In the genomic region with DNA sequence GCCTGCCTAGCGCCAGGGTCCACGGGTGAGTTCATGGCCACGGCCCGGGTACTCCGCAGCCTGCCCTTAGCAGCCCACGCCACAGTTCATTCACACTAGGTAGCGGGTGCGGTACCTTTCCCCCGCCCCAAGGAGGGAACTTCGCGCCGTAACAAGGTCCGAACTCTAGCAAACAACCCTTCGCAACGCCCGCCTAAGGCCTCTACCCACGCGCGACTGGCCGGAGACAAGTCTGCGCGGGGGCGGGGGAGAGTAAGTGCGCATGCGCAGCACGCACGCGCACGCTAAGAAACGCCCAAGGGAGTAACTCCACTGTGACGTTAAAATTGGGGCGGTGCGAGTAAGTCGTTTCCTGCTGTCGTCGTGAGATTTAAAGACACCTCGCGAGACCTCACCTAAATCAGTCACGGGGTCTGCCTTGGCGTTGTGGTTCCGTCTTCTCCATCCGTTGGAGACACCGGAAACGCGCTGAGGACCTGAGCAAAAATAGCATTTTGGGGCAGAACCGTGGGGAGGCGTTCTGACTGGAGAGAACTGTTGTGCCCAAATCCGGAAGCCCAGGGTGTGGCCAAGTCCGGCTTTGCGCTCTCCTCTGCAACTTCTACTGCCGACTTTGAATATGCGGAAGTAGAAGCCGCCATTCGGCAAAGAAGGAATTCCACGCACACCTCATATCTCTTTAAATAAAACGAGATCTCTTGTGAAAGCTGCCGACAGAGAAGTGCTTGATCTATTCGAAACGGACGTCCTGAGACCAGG, we compare ENCODE assay signal across 8 cellular contexts. TPM values are rescaled to one million over a fixed set of nuclear protein-coding genes. Genes with fewer than 3 reads are reported as not detected.
A peak's percentile ranks its signal among the peaks of the same experiment; 100 is the strongest.
DNase-seq lines count a peak whose midpoint lies in the region; ATAC-seq and TF ChIP-seq lines count a peak whose summit lies in the region.

A gene with protein sequence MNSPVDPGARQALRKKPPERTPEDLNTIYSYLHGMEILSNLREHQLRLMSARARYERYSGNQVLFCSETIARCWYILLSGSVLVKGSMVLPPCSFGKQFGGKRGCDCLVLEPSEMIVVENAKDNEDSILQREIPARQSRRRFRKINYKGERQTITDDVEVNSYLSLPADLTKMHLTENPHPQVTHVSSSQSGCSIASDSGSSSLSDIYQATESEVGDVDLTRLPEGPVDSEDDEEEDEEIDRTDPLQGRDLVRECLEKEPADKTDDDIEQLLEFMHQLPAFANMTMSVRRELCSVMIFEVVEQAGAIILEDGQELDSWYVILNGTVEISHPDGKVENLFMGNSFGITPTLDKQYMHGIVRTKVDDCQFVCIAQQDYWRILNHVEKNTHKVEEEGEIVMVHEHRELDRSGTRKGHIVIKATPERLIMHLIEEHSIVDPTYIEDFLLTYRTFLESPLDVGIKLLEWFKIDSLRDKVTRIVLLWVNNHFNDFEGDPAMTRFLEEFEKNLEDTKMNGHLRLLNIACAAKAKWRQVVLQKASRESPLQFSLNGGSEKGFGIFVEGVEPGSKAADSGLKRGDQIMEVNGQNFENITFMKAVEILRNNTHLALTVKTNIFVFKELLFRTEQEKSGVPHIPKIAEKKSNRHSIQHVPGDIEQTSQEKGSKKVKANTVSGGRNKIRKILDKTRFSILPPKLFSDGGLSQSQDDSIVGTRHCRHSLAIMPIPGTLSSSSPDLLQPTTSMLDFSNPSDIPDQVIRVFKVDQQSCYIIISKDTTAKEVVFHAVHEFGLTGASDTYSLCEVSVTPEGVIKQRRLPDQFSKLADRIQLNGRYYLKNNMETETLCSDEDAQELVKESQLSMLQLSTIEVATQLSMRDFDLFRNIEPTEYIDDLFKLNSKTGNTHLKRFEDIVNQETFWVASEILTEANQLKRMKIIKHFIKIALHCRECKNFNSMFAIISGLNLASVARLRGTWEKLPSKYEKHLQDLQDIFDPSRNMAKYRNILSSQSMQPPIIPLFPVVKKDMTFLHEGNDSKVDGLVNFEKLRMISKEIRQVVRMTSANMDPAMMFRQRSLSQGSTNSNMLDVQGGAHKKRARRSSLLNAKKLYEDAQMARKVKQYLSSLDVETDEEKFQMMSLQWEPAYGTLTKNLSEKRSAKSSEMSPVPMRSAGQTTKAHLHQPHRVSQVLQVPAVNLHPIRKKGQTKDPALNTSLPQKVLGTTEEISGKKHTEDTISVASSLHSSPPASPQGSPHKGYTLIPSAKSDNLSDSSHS (N-terminal part only) (minus strand): TSS at position 234 of the 759 bp plus-strand sequence. CDS start 199 bp downstream, at position 35.

- ATAC-seq in GM19023 (IDR thresholded peaks at IDR 0.05; ENCODE audit: unreplicated experiment) (peak; percentile 90), HG03280 (IDR thresholded peaks at IDR 0.05; ENCODE audit: unreplicated experiment) (peak; percentile 87)

- WGBS in spleen, 5 donors: 0 to 1% (median 0%) methylated on average over 39 to 60 of the region's 60 CpGs

- H3K9me3 ChIP-seq in spleen: no peaks in the 10 kb centered on the region

- TF ChIP-seq POLR2A in spleen (IDR thresholded peaks at IDR 0.05): peak; percentile 36 to 93 (median 77)

- H3K36me3 ChIP-seq in spleen: peaks cover 0 to 6% (median 0%) of the 10 kb centered on the region in 6 donors

- DNase-seq in AG09309 (ENCODE audit: low read depth): peak; percentile 100
- DNase-seq in NCI-H345 treated with DMSO at 0.1 percent for 48 hours (lab: John Stamatoyannopoulos, UW; ENCODE audit: unreplicated experiment): peak; percentile 94
- DNase-seq in activated CD4-positive, CD25-positive, alpha-beta regulatory T cell (lab: John Stamatoyannopoulos, UW): peak; percentile 88 to 94 (median 90)
- DNase-seq in central memory CD4-positive, alpha-beta T cell: peak; percentile 99
- peak; percentile 99 for DNase-seq in inferior parietal cortex (ENCODE audit: extremely low spot score)
- DNase-seq in spleen: peak; percentile 98

- H3K4me3 ChIP-seq in AG09309 (ENCODE audit: control insufficient read depth, low read depth, low read length) (peak within 1 kb of the TSS; percentile 90), spleen (peak within 1 kb of the TSS; percentile 57 to 89 (median 70))

- H3K27ac ChIP-seq in spleen: peak within 1 kb of the TSS; percentile 92 to 100 (median 100)

- peaks cover 17 to 70% (median 50%) of the 10 kb centered on the region in 6 donors for H3K4me1 ChIP-seq in spleen

- TF ChIP-seq CTCF in AG09309 (IDR thresholded peaks at IDR 0.05; ENCODE audit: control insufficient read depth, insufficient read depth, low read depth, low read length, missing control alignments): no peak
- peak in 3 of 11 experiments; percentile 28 to 48 (median 30) for TF ChIP-seq CTCF in spleen (IDR thresholded peaks at IDR 0.05 in 8 of 11, conservative IDR thresholded peaks at IDR 0.05 in 3 of 11)

- no peaks in the 10 kb centered on the region for H3K27me3 ChIP-seq in spleen (replicated peaks in 1 of 7)

- intact Hi-C loops in spleen (cut with DNase I; ENCODE audit: low total_unique reads): loop anchor here (5.0 kb wide), 2 partner anchors 38 to 162 kb away; a partner anchor contains a TSS

RNA-seq across cellular contexts. Expression of the gene that starts here (rescaled TPM):
- 10 to 100 TPM; 37.0 to 56.4 (median 46.9) TPM for total RNA-seq in spleen
- 1 to 10 TPM; 3.8 to 5.3 (median 4.8) TPM for polyA plus RNA-seq in spleen

Comparison
In these comparisons a context has a peak if more than half of its experiments do, and no peak if none do; other contexts are left out.
1. Peak in every context shown above with its lines: DNase-seq, ATAC-seq, H3K4me3 ChIP-seq and H3K27ac ChIP-seq.